Comparison of ENCODE assay signal across 28 cellular contexts in genomic region chr5:51201708-51202107, GRCh38.
"Had no signal": no experiment of that assay in that cellular context is flagged by ENCODE, and none has a peak within 500 bp of the region (broad histone marks: within the 10 kb centered on the region; RNA-seq: fewer than 3 reads in every experiment).

No MANE protein-coding gene starts in this region.

- H3K4me1 ChIP-seq: esophagus squamous epithelium had no signal

- ATAC-seq: activated CD4-positive, CD25-positive, alpha-beta regulatory T cell treated with anti-CD3 and anti-CD28 coated beads, Interleukin-2, amount 50 U/mL, for 24 hours; activated CD8-positive, alpha-beta T cell treated with anti-CD3 and anti-CD28 coated beads for 36 hours; activated T-cell treated with anti-CD3 and anti-CD28 coated beads, Interleukin-2, amount 50 U/mL, for 4 hours; activated T-helper 17 cell treated with anti-CD3 and anti-CD28 coated beads, Interleukin-2, amount 50 U/mL, for 72 hours had no signal

- H3K9me3 ChIP-seq: esophagus squamous epithelium had no signal

- H3K36me3 ChIP-seq: brain microvascular endothelial cell, esophagus squamous epithelium, WERI-Rb-1 had no signal

- H3K27ac ChIP-seq: brain microvascular endothelial cell, coronary artery, epithelial cell of prostate, esophagus squamous epithelium, WERI-Rb-1 had no signal

- DNase-seq: activated B cell treated with CpG ODN at 0.5 μM for 24 hours; activated CD4-positive, alpha-beta T cell treated with anti-CD3 and anti-CD28 coated beads for 48 hours; activated CD4-positive, alpha-beta T cell treated with anti-CD3 and anti-CD28 coated beads, Interleukin-2, amount 50 U/mL, for 1 hour; activated CD4-positive, alpha-beta T cell treated with anti-CD3 and anti-CD28 coated beads, Interleukin-2, amount 50 U/mL, for 48 hours; activated CD8-positive, alpha-beta memory T cell treated with anti-CD3 and anti-CD28 coated beads for 24 hours; activated CD8-positive, alpha-beta T cell treated with anti-CD3 and anti-CD28 coated beads for 36 hours; activated effector memory CD4-positive, alpha-beta T cell treated with Interleukin-2 at 50 U/mL for 16 hours; activated gamma-delta T cell treated with Interleukin-2 at 50 U/mL for 16 hours; activated naive CD4-positive, alpha-beta T cell treated with anti-CD3 and anti-CD28 coated beads, Interleukin-2, amount 50 U/mL, for 16 hours; activated naive CD4-positive, alpha-beta T cell treated with Interleukin-2 at 50 U/mL for 16 hours; activated T-cell treated with anti-CD3 and anti-CD28 coated beads, Interleukin-2, amount 50 U/mL, for 4 hours; amniotic stem cell; anterior cingulate cortex; brain microvascular endothelial cell; effector CD4-positive, alpha-beta T cell; esophagus squamous epithelium; head of caudate nucleus; hippocampal formation; T1000; WERI-Rb-1 had no signal

- FAIRE-seq: astrocyte, bronchial epithelial cell, endometrium, endothelial cell of umbilical vein had no signal

- H3K27me3 ChIP-seq: brain microvascular endothelial cell, esophagus squamous epithelium had no signal

- H3K4me3 ChIP-seq: coronary artery, esophagus squamous epithelium had no signal
